Comparison of ENCODE assay signal across 8 cellular contexts in the genomic region with DNA sequence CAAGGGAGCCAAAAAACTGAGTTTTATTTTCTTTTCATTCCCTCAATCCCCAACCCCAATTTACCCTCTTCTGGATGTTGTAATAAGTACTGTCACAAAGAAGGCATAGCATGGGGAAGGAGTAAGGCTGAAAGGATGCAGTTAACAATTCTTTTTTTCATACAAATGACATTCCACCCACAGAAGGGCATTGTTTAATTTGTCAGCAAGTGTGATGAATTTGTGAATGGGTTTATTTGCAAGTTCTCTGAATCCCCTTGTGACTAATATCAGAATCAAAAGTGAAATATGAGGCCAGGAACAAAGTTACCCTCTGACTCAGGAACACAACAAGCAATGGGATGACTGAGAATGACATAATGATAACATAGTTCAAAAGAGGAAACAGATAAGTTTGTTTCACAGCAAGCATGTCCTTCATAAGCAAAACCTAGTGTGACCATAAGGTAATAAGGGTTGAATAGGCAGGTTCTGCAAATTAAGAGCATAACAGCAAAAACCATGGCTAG. TPM values are rescaled to one million over a fixed set of nuclear protein-coding genes. Genes with fewer than 3 reads are reported as not detected.
DNase-seq lines count a peak whose midpoint lies in the region; ATAC-seq, FAIRE-seq and TF ChIP-seq lines count a peak whose summit lies in the region.

No MANE protein-coding gene starts in this region.

- H3K27ac ChIP-seq in endothelial cell of umbilical vein (ENCODE audit: insufficient read depth, low read depth, low read length), result peak overlapping the region; percentile 92

- H3K36me3 Mint-ChIP-seq in endothelial cell (ENCODE audit: low read depth, unreplicated experiment), result no peaks in the 10 kb centered on the region

- no peak overlapping the region for H3K27ac Mint-ChIP-seq in endothelial cell (ENCODE audit: unreplicated experiment)

- no peaks in the 10 kb centered on the region for H3K9me3 Mint-ChIP-seq in endothelial cell (ENCODE audit: unreplicated experiment)

- BruUV-seq in endothelial cell of umbilical vein (replicated peaks; lab: Mats Ljungman, UMichigan), result no TSS peak

- peaks cover 5% of the 10 kb centered on the region for H3K79me2 ChIP-seq in endothelial cell of umbilical vein (ENCODE audit: control insufficient read depth, insufficient read depth, low read length)

- H3K9me1 ChIP-seq in endothelial cell of umbilical vein (replicated peaks; ENCODE audit: control insufficient read depth, extremely low read depth, insufficient read depth, low read length), result no peaks in the 10 kb centered on the region

- intact Hi-C loops in endothelial cell of umbilical vein (cut with micrococcal nuclease), result no loop called here

- DNase-seq in EL (peak; percentile 59), NB4 (ENCODE audit: low read depth) (peak; percentile 29), endothelial cell of umbilical vein (ENCODE audit: low read depth, low spot score) (peak; percentile 80), stromal cell of bone marrow (ENCODE audit: low read depth) (peak; percentile 27), endothelial cell (ENCODE audit: low spot score) (no peak), germinal center (ENCODE audit: low spot score) (no peak), NCI-H774 (lab: John Stamatoyannopoulos, UW) (no peak)

- dilution Hi-C loops in endothelial cell of umbilical vein (cut with MboI; ENCODE audit: extremely low pct_ligation_motif_present, low sequenced_read_pairs), result no loop called here

- ATAC-seq in GM21515 (IDR thresholded peaks at IDR 0.05; ENCODE audit: unreplicated experiment), result peak; percentile 35

- peaks cover 24% of the 10 kb centered on the region for H3K4me1 ChIP-seq in endothelial cell of umbilical vein (ENCODE audit: control insufficient read depth, extremely low read depth, insufficient read depth, low read length)

- TF ChIP-seq CTCF in NB4 (IDR thresholded peaks at IDR 0.05; ENCODE audit: low read depth, low read length), result no peak
- TF ChIP-seq CTCF in endothelial cell of umbilical vein (IDR thresholded peaks at IDR 0.05; ENCODE audit: extremely low read depth in 1 of 2, insufficient read depth in 1 of 2, low read depth in 1 of 2, low read length in 2 of 2), result no peak
- TF ChIP-seq CTCF in endothelial cell (IDR thresholded peaks at IDR 0.05; ENCODE audit: unreplicated experiment), result no peak

- no peaks in the 10 kb centered on the region for H3K27me3 ChIP-seq in endothelial cell of umbilical vein (ENCODE audit: control insufficient read depth in 2 of 2, insufficient read depth in 2 of 2, low read length in 2 of 2)

- no peaks in the 10 kb centered on the region for H3K9me3 ChIP-seq in endothelial cell of umbilical vein (replicated peaks; ENCODE audit: control insufficient read depth, insufficient read depth, low read length)

- FAIRE-seq in endothelial cell of umbilical vein (lab: Jason Lieb, UNC), result peak; percentile 76

- peak overlapping the region; percentile 93 for H3K4me2 ChIP-seq in endothelial cell of umbilical vein (ENCODE audit: insufficient read depth, low read length)

- no peak overlapping the region for H3K9ac ChIP-seq in endothelial cell of umbilical vein (replicated peaks; ENCODE audit: extremely low read depth, insufficient read depth, low read length)

- H4K20me1 ChIP-seq in endothelial cell of umbilical vein (replicated peaks; ENCODE audit: control insufficient read depth, extremely low read depth, insufficient read depth, low read length), result no peaks in the 10 kb centered on the region

- no peaks in the 10 kb centered on the region for H3K36me3 ChIP-seq in endothelial cell of umbilical vein (ENCODE audit: control insufficient read depth in 2 of 2, extremely low read depth in 1 of 2, insufficient read depth in 2 of 2, low read length in 2 of 2)

- H2AFZ ChIP-seq in endothelial cell of umbilical vein (ENCODE audit: low read depth, low read length), result no peak overlapping the region

- H3K27me3 Mint-ChIP-seq in endothelial cell (ENCODE audit: unreplicated experiment), result no peaks in the 10 kb centered on the region

- H3K4me3 ChIP-seq in NB4 (ENCODE audit: low read depth, low read length) (peak overlapping the region; percentile 10), endothelial cell of umbilical vein (replicated peaks in 1 of 3; ENCODE audit: insufficient read depth in 1 of 3, low read depth in 1 of 3, low read length in 3 of 3) (no peak overlapping the region)

- peaks cover 10% of the 10 kb centered on the region for H3K4me1 Mint-ChIP-seq in endothelial cell (ENCODE audit: unreplicated experiment)

- TF ChIP-seq POLR2A in NB4 (IDR thresholded peaks at IDR 0.05; ENCODE audit: extremely low read depth, insufficient read length), result no peak
- TF ChIP-seq POLR2A in endothelial cell of umbilical vein (IDR thresholded peaks at IDR 0.05; ENCODE audit: low read depth, low read length), result no peak

- POLR2A ChIA-PET in endothelial cell of umbilical vein (lab: Charles Lee), result no interaction called here

- H3K4me3 Mint-ChIP-seq in endothelial cell (ENCODE audit: unreplicated experiment), result no peak overlapping the region

- CTCF ChIA-PET in endothelial cell of umbilical vein (lab: Charles Lee), result interaction anchor here (0.7 to 2.7 kb wide), 3 partner anchors 521 to 1081 kb away, joined by 3 to 16 read pairs (median 6); no protein-coding TSS in a partner anchor

TF ChIP-seq in endothelial cell of umbilical vein, 7 proteins besides CTCF, POLR2A, EP300 and RAD21:
- TF ChIP-seq, protein P1, sequence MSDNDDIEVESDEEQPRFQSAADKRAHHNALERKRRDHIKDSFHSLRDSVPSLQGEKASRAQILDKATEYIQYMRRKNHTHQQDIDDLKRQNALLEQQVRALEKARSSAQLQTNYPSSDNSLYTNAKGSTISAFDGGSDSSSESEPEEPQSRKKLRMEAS (IDR thresholded peaks at IDR 0.05; ENCODE audit: insufficient read depth, insufficient read length), result no peak
- peak; percentile 72 for TF ChIP-seq JUN (IDR thresholded peaks at IDR 0.05; ENCODE audit: borderline replicate concordance, insufficient read depth, insufficient read length, low read depth)
- no peak for TF ChIP-seq POLR2AphosphoS5 (IDR thresholded peaks at IDR 0.05; ENCODE audit: insufficient read depth, low read depth, low read length)
- TF ChIP-seq FOS (IDR thresholded peaks at IDR 0.05; ENCODE audit: borderline replicate concordance, insufficient read depth, low read length), result peak; percentile 59
- TF ChIP-seq GATA2 (IDR thresholded peaks at IDR 0.05; ENCODE audit: insufficient read depth, insufficient read length, low read depth, low read length), result no peak
TF ChIP-seq in endothelial cell of umbilical vein: peak in this region for 2.

RNA-seq across cellular contexts. Expression of a gene that starts 2.1 kb away (rescaled TPM):
- total RNA-seq in endothelial cell of umbilical vein (17.7 and 18.5 TPM in 2 replicates), endothelial cell (ENCODE audit: unreplicated experiment) (12.0 TPM)
- polyA plus RNA-seq in endothelial cell of umbilical vein, result 24.5 and 25.4 TPM in 2 replicates
- 20.9 and 27.6 TPM in 2 replicates for polyA plus RNA-seq in endothelial cell of umbilical vein (2011; cell fraction: cytosol; rRNA removed)
- polyA plus RNA-seq in endothelial cell of umbilical vein (2011; cell fraction: nucleus; rRNA removed), result 37.9 and 40.6 TPM in 2 replicates
- polyA plus RNA-seq in endothelial cell of umbilical vein (2012), result 19.8 and 20.4 TPM in 2 replicates
- polyA minus RNA-seq in endothelial cell of umbilical vein, result 25.8 and 26.2 TPM in 2 replicates
- polyA minus RNA-seq in endothelial cell of umbilical vein (2011; cell fraction: cytosol; rRNA and poly(A)+ RNA removed), result 8.8 TPM
- 12.3 and 16.9 TPM in 2 replicates for polyA minus RNA-seq in endothelial cell of umbilical vein (2011; cell fraction: nucleus; rRNA and poly(A)+ RNA removed)

Comparison
In these comparisons a context has a peak if more than half of its experiments do, and no peak if none do; other contexts are left out.
1. DNase-seq: peak in EL (single experiment), NB4 (single experiment), endothelial cell of umbilical vein (single experiment) and stromal cell of bone marrow (single experiment); none in endothelial cell (single experiment), germinal center (single experiment) and NCI-H774 (single experiment).